Comparison of ENCODE assay signal across 1 cellular context in the genomic region with DNA sequence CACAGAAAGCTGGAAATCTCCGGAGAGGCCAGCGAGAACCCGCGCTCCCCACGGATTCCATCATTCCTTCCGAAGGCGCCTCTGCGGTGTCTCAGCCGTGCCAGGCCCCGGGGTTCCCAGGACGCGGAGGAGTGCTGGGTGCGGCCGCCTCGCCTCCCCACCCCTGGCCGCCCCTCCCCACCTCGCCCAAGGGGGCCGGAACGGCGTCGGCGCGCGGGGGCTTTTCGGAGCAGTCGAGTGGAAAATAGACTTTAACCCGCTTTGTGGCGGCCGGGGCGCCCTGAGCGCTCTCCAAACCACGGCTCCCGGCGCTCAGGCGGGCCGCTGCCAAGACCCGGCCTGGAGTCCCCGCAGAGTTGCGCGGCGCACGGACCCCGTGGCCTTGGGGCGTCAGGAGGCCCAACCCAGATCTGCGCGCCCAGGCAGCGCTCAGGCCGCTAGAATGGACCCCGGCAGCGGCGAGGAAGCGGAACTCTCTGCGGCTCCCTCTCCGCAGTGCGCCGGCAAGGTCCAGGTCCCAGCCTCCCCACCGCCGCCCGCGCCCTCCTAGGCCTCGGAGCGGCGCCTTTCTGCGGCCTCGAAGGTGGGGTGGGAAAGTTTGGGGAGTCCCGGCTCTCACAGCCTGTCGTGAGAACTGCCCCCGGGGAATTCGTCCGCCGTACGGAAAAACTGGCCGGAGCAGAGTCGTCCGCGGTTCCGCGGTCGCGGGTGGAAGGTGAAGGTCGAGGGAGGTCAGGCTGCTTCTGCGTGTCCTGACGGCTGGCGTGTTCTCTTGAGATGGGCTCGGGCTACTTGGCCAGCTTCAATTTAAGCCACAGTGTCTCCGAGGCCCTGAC.
TF ChIP-seq lines count a peak whose summit lies in the region.

No MANE protein-coding gene starts in this region.

TF ChIP-seq in HepG2, 621 proteins besides CTCF, POLR2A, EP300 and RAD21 (continued from another document and continues in another):
- TF ChIP-seq, protein P1, sequence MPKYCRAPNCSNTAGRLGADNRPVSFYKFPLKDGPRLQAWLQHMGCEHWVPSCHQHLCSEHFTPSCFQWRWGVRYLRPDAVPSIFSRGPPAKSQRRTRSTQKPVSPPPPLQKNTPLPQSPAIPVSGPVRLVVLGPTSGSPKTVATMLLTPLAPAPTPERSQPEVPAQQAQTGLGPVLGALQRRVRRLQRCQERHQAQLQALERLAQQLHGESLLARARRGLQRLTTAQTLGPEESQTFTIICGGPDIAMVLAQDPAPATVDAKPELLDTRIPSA (CRISPR knock-in tag; IDR thresholded peaks at IDR 0.05; ENCODE audit: borderline replicate concordance): 0 out of 2 replicates have a peak, but pooled peaks have one; percentile 51
- TF ChIP-seq NR2F2 (IDR thresholded peaks at IDR 0.05; ENCODE audit: borderline replicate concordance, low read depth): no peak
- no peak for TF ChIP-seq ZNF569 (CRISPR knock-in tag; IDR thresholded peaks at IDR 0.05; ENCODE audit: borderline replicate concordance)
- TF ChIP-seq, protein P2, sequence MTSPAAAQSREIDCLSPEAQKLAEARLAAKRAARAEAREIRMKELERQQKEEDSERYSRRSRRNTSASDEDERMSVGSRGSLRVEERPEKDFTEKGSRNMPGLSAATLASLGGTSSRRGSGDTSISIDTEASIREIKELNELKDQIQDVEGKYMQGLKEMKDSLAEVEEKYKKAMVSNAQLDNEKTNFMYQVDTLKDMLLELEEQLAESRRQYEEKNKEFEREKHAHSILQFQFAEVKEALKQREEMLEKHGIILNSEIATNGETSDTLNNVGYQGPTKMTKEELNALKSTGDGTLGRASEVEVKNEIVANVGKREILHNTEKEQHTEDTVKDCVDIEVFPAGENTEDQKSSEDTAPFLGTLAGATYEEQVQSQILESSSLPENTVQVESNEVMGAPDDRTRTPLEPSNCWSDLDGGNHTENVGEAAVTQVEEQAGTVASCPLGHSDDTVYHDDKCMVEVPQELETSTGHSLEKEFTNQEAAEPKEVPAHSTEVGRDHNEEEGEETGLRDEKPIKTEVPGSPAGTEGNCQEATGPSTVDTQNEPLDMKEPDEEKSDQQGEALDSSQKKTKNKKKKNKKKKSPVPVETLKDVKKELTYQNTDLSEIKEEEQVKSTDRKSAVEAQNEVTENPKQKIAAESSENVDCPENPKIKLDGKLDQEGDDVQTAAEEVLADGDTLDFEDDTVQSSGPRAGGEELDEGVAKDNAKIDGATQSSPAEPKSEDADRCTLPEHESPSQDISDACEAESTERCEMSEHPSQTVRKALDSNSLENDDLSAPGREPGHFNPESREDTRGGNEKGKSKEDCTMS (CRISPR knock-in tag; conservative IDR thresholded peaks at IDR 0.05): no peak
- TF ChIP-seq ZNF446 (CRISPR knock-in tag; IDR thresholded peaks at IDR 0.05): peak; percentile 57; the same call in 1 of the 2 replicates
- TF ChIP-seq MYNN (CRISPR knock-in tag; IDR thresholded peaks at IDR 0.05; ENCODE audit: low read depth): no peak
- TF ChIP-seq, protein P3, sequence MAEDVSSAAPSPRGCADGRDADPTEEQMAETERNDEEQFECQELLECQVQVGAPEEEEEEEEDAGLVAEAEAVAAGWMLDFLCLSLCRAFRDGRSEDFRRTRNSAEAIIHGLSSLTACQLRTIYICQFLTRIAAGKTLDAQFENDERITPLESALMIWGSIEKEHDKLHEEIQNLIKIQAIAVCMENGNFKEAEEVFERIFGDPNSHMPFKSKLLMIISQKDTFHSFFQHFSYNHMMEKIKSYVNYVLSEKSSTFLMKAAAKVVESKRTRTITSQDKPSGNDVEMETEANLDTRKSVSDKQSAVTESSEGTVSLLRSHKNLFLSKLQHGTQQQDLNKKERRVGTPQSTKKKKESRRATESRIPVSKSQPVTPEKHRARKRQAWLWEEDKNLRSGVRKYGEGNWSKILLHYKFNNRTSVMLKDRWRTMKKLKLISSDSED (CRISPR knock-in tag; IDR thresholded peaks at IDR 0.05): no peak
- TF ChIP-seq ZNF614 (CRISPR knock-in tag; IDR thresholded peaks at IDR 0.05; ENCODE audit: borderline replicate concordance): no peak
- TF ChIP-seq ZNF878 (CRISPR knock-in tag; IDR thresholded peaks at IDR 0.05): no peak
- TF ChIP-seq FOXJ3 (CRISPR knock-in tag; IDR thresholded peaks at IDR 0.05; ENCODE audit: borderline replicate concordance): 0 out of 2 replicates have a peak, but pooled peaks have one; percentile 20
- TF ChIP-seq, protein P4, sequence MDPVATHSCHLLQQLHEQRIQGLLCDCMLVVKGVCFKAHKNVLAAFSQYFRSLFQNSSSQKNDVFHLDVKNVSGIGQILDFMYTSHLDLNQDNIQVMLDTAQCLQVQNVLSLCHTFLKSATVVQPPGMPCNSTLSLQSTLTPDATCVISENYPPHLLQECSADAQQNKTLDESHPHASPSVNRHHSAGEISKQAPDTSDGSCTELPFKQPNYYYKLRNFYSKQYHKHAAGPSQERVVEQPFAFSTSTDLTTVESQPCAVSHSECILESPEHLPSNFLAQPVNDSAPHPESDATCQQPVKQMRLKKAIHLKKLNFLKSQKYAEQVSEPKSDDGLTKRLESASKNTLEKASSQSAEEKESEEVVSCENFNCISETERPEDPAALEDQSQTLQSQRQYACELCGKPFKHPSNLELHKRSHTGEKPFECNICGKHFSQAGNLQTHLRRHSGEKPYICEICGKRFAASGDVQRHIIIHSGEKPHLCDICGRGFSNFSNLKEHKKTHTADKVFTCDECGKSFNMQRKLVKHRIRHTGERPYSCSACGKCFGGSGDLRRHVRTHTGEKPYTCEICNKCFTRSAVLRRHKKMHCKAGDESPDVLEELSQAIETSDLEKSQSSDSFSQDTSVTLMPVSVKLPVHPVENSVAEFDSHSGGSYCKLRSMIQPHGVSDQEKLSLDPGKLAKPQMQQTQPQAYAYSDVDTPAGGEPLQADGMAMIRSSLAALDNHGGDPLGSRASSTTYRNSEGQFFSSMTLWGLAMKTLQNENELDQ (CRISPR knock-in tag; IDR thresholded peaks at IDR 0.05; ENCODE audit: borderline replicate concordance): no peak
- no peak for TF ChIP-seq NFE2L1 (CRISPR knock-in tag; IDR thresholded peaks at IDR 0.05; ENCODE audit: borderline replicate concordance)
- TF ChIP-seq REPIN1 (CRISPR knock-in tag; IDR thresholded peaks at IDR 0.05; ENCODE audit: borderline replicate concordance, low read depth): peak; percentile 56
- TF ChIP-seq ZNF225 (CRISPR knock-in tag; IDR thresholded peaks at IDR 0.05): no peak
- TF ChIP-seq, protein P5, sequence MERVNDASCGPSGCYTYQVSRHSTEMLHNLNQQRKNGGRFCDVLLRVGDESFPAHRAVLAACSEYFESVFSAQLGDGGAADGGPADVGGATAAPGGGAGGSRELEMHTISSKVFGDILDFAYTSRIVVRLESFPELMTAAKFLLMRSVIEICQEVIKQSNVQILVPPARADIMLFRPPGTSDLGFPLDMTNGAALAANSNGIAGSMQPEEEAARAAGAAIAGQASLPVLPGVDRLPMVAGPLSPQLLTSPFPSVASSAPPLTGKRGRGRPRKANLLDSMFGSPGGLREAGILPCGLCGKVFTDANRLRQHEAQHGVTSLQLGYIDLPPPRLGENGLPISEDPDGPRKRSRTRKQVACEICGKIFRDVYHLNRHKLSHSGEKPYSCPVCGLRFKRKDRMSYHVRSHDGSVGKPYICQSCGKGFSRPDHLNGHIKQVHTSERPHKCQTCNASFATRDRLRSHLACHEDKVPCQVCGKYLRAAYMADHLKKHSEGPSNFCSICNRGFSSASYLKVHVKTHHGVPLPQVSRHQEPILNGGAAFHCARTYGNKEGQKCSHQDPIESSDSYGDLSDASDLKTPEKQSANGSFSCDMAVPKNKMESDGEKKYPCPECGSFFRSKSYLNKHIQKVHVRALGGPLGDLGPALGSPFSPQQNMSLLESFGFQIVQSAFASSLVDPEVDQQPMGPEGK (CRISPR knock-in tag; IDR thresholded peaks at IDR 0.05): peak; percentile 82
- TF ChIP-seq PAX8 (CRISPR knock-in tag; IDR thresholded peaks at IDR 0.05; ENCODE audit: borderline replicate concordance): 0 out of 2 replicates have a peak, but pooled peaks have one; percentile 56
- peak; percentile 27; the same call in 1 of the 2 replicates for TF ChIP-seq NCOA1 (CRISPR knock-in tag; IDR thresholded peaks at IDR 0.05)
- no peak for TF ChIP-seq ZNF891 (CRISPR knock-in tag; IDR thresholded peaks at IDR 0.05)
- TF ChIP-seq, protein P6, sequence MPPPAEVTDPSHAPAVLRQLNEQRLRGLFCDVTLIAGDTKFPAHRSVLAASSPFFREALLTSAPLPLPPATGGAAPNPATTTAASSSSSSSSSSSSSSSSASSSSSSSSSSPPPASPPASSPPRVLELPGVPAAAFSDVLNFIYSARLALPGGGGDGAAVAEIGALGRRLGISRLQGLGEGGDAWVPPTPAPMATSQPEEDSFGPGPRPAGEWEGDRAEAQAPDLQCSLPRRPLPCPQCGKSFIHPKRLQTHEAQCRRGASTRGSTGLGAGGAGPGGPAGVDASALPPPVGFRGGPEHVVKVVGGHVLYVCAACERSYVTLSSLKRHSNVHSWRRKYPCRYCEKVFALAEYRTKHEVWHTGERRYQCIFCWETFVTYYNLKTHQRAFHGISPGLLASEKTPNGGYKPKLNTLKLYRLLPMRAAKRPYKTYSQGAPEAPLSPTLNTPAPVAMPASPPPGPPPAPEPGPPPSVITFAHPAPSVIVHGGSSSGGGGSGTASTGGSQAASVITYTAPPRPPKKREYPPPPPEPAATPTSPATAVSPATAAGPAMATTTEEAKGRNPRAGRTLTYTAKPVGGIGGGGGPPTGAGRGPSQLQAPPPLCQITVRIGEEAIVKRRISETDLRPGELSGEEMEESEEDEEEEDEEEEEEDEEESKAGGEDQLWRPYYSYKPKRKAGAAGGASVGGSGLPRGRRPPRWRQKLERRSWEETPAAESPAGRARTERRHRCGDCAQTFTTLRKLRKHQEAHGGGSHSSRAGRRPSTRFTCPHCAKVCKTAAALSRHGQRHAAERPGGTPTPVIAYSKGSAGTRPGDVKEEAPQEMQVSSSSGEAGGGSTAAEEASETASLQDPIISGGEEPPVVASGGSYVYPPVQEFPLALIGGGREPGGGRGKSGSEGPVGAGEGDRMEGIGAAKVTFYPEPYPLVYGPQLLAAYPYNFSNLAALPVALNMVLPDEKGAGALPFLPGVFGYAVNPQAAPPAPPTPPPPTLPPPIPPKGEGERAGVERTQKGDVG (CRISPR knock-in tag; IDR thresholded peaks at IDR 0.05; ENCODE audit: borderline replicate concordance): 0 out of 2 replicates have a peak, but pooled peaks have one; percentile 18
- TF ChIP-seq RORA (CRISPR knock-in tag; IDR thresholded peaks at IDR 0.05): no peak
- TF ChIP-seq, protein P7, sequence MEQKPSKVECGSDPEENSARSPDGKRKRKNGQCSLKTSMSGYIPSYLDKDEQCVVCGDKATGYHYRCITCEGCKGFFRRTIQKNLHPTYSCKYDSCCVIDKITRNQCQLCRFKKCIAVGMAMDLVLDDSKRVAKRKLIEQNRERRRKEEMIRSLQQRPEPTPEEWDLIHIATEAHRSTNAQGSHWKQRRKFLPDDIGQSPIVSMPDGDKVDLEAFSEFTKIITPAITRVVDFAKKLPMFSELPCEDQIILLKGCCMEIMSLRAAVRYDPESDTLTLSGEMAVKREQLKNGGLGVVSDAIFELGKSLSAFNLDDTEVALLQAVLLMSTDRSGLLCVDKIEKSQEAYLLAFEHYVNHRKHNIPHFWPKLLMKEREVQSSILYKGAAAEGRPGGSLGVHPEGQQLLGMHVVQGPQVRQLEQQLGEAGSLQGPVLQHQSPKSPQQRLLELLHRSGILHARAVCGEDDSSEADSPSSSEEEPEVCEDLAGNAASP (CRISPR knock-in tag; IDR thresholded peaks at IDR 0.05; ENCODE audit: borderline replicate concordance): peak; percentile 73
- TF ChIP-seq TARDBP (CRISPR knock-in tag; IDR thresholded peaks at IDR 0.05): peak; percentile 72
- TF ChIP-seq, protein P8, sequence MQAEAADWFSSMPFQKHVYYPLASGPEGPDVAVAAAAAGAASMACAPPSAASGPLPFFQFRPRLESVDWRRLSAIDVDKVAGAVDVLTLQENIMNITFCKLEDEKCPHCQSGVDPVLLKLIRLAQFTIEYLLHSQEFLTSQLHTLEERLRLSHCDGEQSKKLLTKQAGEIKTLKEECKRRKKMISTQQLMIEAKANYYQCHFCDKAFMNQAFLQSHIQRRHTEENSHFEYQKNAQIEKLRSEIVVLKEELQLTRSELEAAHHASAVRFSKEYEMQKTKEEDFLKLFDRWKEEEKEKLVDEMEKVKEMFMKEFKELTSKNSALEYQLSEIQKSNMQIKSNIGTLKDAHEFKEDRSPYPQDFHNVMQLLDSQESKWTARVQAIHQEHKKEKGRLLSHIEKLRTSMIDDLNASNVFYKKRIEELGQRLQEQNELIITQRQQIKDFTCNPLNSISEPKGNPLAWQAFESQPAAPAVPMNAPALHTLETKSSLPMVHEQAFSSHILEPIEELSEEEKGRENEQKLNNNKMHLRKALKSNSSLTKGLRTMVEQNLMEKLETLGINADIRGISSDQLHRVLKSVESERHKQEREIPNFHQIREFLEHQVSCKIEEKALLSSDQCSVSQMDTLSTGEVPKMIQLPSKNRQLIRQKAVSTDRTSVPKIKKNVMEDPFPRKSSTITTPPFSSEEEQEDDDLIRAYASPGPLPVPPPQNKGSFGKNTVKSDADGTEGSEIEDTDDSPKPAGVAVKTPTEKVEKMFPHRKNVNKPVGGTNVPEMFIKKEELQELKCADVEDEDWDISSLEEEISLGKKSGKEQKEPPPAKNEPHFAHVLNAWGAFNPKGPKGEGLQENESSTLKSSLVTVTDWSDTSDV (CRISPR knock-in tag; IDR thresholded peaks at IDR 0.05): no peak; the same call in 1 of the 2 replicates
- TF ChIP-seq ZNF605 (CRISPR knock-in tag; IDR thresholded peaks at IDR 0.05): peak; percentile 45; the same call in 1 of the 2 replicates
- TF ChIP-seq ZNF547 (CRISPR knock-in tag; IDR thresholded peaks at IDR 0.05): peak; percentile 79; the same call in 1 of the 2 replicates
- TF ChIP-seq SP1 (IDR thresholded peaks at IDR 0.05): no peak
- peak; percentile 73 for TF ChIP-seq SP1 (CRISPR knock-in tag; IDR thresholded peaks at IDR 0.05)
- TF ChIP-seq ZNF564 (CRISPR knock-in tag; IDR thresholded peaks at IDR 0.05): peak; percentile 31
- TF ChIP-seq, protein P9, sequence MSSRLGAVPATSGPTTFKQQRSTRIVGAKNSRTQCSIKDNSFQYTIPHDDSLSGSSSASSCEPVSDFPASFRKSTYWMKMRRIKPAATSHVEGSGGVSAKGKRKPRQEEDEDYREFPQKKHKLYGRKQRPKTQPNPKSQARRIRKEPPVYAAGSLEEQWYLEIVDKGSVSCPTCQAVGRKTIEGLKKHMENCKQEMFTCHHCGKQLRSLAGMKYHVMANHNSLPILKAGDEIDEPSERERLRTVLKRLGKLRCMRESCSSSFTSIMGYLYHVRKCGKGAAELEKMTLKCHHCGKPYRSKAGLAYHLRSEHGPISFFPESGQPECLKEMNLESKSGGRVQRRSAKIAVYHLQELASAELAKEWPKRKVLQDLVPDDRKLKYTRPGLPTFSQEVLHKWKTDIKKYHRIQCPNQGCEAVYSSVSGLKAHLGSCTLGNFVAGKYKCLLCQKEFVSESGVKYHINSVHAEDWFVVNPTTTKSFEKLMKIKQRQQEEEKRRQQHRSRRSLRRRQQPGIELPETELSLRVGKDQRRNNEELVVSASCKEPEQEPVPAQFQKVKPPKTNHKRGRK (CRISPR knock-in tag; IDR thresholded peaks at IDR 0.05): no peak
- peak; percentile 61; the same call in 1 of the 2 replicates for TF ChIP-seq SPEN (CRISPR knock-in tag; IDR thresholded peaks at IDR 0.05; ENCODE audit: low read depth)
- no peak for TF ChIP-seq NCOA2 (CRISPR knock-in tag; IDR thresholded peaks at IDR 0.05)
- no peak for TF ChIP-seq ZSCAN22 (CRISPR knock-in tag; IDR thresholded peaks at IDR 0.05)
- no peak for TF ChIP-seq ZNF660 (CRISPR knock-in tag; IDR thresholded peaks at IDR 0.05; ENCODE audit: borderline replicate concordance, low read depth)
- peak in 1 of 2 experiments; percentile 78; a peak in 2 of 4 replicates for TF ChIP-seq KLF16 (CRISPR knock-in tag; IDR thresholded peaks at IDR 0.05)
- TF ChIP-seq TMF1 (CRISPR knock-in tag; IDR thresholded peaks at IDR 0.05; ENCODE audit: low read depth): peak; percentile 78; the same call in 1 of the 2 replicates
- TF ChIP-seq ZSCAN30 (CRISPR knock-in tag; IDR thresholded peaks at IDR 0.05): no peak
- TF ChIP-seq SRF (IDR thresholded peaks at IDR 0.05; ENCODE audit: low read depth, low read length): no peak
- TF ChIP-seq FOXC1 (CRISPR knock-in tag; IDR thresholded peaks at IDR 0.05; ENCODE audit: borderline replicate concordance): peak; percentile 80; the same call in 1 of the 2 replicates
- TF ChIP-seq TEAD2 (CRISPR knock-in tag; IDR thresholded peaks at IDR 0.05): no peak
- peak; percentile 61 for TF ChIP-seq ZNF501 (CRISPR knock-in tag; IDR thresholded peaks at IDR 0.05)
